Comparison of ENCODE assay signal across 1 cellular context in the genomic region with DNA sequence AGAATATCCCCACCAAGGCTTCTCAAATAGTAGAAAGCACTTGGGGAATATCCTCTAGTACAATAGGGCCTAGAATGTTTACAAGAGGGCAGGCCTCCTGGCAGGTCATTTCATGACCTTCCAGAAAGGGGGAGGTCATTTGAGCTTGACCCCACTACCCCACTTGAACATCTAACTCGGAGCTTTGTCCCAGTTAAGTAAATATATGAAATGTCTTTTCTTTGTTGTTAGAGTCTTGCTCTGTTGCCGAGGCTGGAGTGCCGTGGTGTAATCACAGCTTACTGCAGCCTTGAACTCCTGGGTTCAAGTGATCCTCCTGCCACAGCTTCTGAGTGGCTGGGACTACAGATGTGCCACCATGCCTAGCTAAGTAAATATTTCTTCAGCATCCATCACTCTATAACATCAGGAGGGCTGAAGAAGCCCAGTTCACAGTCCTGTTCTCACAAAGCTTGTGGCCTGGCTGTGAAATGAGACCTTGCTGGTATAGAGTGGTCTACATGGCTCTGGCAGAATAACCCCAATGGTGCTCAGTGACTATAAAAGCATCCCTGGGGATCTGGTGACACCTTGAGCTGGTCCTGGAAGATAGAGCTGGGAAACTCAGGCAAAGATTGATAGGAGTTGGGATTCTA.
TF ChIP-seq lines count a peak whose summit lies in the region.

No MANE protein-coding gene starts in this region.

TF ChIP-seq in HepG2, 621 proteins besides CTCF, POLR2A, EP300 and RAD21 (continued from another document):
- TF ChIP-seq, protein P1, sequence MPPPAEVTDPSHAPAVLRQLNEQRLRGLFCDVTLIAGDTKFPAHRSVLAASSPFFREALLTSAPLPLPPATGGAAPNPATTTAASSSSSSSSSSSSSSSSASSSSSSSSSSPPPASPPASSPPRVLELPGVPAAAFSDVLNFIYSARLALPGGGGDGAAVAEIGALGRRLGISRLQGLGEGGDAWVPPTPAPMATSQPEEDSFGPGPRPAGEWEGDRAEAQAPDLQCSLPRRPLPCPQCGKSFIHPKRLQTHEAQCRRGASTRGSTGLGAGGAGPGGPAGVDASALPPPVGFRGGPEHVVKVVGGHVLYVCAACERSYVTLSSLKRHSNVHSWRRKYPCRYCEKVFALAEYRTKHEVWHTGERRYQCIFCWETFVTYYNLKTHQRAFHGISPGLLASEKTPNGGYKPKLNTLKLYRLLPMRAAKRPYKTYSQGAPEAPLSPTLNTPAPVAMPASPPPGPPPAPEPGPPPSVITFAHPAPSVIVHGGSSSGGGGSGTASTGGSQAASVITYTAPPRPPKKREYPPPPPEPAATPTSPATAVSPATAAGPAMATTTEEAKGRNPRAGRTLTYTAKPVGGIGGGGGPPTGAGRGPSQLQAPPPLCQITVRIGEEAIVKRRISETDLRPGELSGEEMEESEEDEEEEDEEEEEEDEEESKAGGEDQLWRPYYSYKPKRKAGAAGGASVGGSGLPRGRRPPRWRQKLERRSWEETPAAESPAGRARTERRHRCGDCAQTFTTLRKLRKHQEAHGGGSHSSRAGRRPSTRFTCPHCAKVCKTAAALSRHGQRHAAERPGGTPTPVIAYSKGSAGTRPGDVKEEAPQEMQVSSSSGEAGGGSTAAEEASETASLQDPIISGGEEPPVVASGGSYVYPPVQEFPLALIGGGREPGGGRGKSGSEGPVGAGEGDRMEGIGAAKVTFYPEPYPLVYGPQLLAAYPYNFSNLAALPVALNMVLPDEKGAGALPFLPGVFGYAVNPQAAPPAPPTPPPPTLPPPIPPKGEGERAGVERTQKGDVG (CRISPR knock-in tag; IDR thresholded peaks at IDR 0.05; ENCODE audit: borderline replicate concordance), result no peak
- TF ChIP-seq ZNF20 (CRISPR knock-in tag; IDR thresholded peaks at IDR 0.05) (no peak), KLF16 (CRISPR knock-in tag; IDR thresholded peaks at IDR 0.05) (no peak), ZNF652 (CRISPR knock-in tag; IDR thresholded peaks at IDR 0.05; ENCODE audit: borderline replicate concordance, low read depth) (no peak), MEIS1 (CRISPR knock-in tag; IDR thresholded peaks at IDR 0.05; ENCODE audit: borderline replicate concordance) (no peak), ZNF354B (CRISPR knock-in tag; IDR thresholded peaks at IDR 0.05) (no peak), NCOR1 (IDR thresholded peaks at IDR 0.05; ENCODE audit: borderline replicate concordance, low read length) (no peak), ARHGAP35 (CRISPR knock-in tag; IDR thresholded peaks at IDR 0.05; ENCODE audit: borderline replicate concordance) (no peak), SKI (IDR thresholded peaks at IDR 0.05; ENCODE audit: partially characterized antibody) (peak; percentile 12), ZNF543 (CRISPR knock-in tag; IDR thresholded peaks at IDR 0.05) (no peak), NR3C1 (CRISPR knock-in tag; IDR thresholded peaks at IDR 0.05) (no peak), RXRA (CRISPR knock-in tag; IDR thresholded peaks at IDR 0.05) (peak; percentile 35; the same call in 1 of the 2 replicates), BHLHE40 (IDR thresholded peaks at IDR 0.05; ENCODE audit: low read length) (no peak), FOXA3 (CRISPR knock-in tag; IDR thresholded peaks at IDR 0.05) (0 out of 2 replicates have a peak, but pooled peaks have one; percentile 33), MBNL3 (CRISPR knock-in tag; conservative IDR thresholded peaks at IDR 0.05) (no peak), MLLT10 (CRISPR knock-in tag; IDR thresholded peaks at IDR 0.05) (no peak), NR2C2 (CRISPR knock-in tag; IDR thresholded peaks at IDR 0.05; ENCODE audit: borderline replicate concordance) (peak; percentile 67), IKZF1 (IDR thresholded peaks at IDR 0.05) (no peak), NR2F1 (CRISPR knock-in tag; IDR thresholded peaks at IDR 0.05) (peak in 1 of 2 experiments; percentile 41; a peak in 1 of 4 replicates), ZNF484 (CRISPR knock-in tag; IDR thresholded peaks at IDR 0.05; ENCODE audit: borderline replicate concordance, low read depth) (no peak), ZMYM3 (CRISPR knock-in tag; IDR thresholded peaks at IDR 0.05) (no peak), CENPX (CRISPR knock-in tag; IDR thresholded peaks at IDR 0.05) (no peak), TCF7 (IDR thresholded peaks at IDR 0.05; ENCODE audit: low read depth) (no peak), ZNF253 (CRISPR knock-in tag; IDR thresholded peaks at IDR 0.05; ENCODE audit: borderline replicate concordance) (no peak), GABPB1 (CRISPR knock-in tag; IDR thresholded peaks at IDR 0.05) (no peak), ZFAT (CRISPR knock-in tag; conservative IDR thresholded peaks at IDR 0.05) (no peak), SOX13 (IDR thresholded peaks at IDR 0.05) (0 out of 2 replicates have a peak, but pooled peaks have one; percentile 6), SOX13 (CRISPR knock-in tag; conservative IDR thresholded peaks at IDR 0.05 in 1 of 2, IDR thresholded peaks at IDR 0.05 in 1 of 2) (peak in 1 of 2 experiments; percentile 70; a peak in 2 of 4 replicates), JUN (CRISPR knock-in tag; IDR thresholded peaks at IDR 0.05) (no peak), ZNF430 (CRISPR knock-in tag; IDR thresholded peaks at IDR 0.05) (no peak), NONO (IDR thresholded peaks at IDR 0.05) (no peak), NONO (CRISPR knock-in tag; conservative IDR thresholded peaks at IDR 0.05) (no peak)
- TF ChIP-seq, protein P2, sequence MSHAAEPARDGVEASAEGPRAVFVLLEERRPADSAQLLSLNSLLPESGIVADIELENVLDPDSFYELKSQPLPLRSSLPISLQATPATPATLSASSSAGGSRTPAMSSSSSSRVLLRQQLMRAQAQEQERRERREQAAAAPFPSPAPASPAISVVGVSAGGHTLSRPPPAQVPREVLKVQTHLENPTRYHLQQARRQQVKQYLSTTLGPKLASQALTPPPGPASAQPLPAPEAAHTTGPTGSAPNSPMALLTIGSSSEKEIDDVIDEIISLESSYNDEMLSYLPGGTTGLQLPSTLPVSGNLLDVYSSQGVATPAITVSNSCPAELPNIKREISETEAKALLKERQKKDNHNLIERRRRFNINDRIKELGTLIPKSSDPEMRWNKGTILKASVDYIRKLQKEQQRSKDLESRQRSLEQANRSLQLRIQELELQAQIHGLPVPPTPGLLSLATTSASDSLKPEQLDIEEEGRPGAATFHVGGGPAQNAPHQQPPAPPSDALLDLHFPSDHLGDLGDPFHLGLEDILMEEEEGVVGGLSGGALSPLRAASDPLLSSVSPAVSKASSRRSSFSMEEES (CRISPR knock-in tag; IDR thresholded peaks at IDR 0.05), result no peak
- TF ChIP-seq, protein P3, sequence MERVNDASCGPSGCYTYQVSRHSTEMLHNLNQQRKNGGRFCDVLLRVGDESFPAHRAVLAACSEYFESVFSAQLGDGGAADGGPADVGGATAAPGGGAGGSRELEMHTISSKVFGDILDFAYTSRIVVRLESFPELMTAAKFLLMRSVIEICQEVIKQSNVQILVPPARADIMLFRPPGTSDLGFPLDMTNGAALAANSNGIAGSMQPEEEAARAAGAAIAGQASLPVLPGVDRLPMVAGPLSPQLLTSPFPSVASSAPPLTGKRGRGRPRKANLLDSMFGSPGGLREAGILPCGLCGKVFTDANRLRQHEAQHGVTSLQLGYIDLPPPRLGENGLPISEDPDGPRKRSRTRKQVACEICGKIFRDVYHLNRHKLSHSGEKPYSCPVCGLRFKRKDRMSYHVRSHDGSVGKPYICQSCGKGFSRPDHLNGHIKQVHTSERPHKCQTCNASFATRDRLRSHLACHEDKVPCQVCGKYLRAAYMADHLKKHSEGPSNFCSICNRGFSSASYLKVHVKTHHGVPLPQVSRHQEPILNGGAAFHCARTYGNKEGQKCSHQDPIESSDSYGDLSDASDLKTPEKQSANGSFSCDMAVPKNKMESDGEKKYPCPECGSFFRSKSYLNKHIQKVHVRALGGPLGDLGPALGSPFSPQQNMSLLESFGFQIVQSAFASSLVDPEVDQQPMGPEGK (CRISPR knock-in tag; IDR thresholded peaks at IDR 0.05), result 0 out of 2 replicates have a peak, but pooled peaks have one; percentile 11
- TF ChIP-seq, protein P4, sequence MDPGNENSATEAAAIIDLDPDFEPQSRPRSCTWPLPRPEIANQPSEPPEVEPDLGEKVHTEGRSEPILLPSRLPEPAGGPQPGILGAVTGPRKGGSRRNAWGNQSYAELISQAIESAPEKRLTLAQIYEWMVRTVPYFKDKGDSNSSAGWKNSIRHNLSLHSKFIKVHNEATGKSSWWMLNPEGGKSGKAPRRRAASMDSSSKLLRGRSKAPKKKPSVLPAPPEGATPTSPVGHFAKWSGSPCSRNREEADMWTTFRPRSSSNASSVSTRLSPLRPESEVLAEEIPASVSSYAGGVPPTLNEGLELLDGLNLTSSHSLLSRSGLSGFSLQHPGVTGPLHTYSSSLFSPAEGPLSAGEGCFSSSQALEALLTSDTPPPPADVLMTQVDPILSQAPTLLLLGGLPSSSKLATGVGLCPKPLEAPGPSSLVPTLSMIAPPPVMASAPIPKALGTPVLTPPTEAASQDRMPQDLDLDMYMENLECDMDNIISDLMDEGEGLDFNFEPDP (CRISPR knock-in tag; conservative IDR thresholded peaks at IDR 0.05), result no peak
- TF ChIP-seq, protein P5, sequence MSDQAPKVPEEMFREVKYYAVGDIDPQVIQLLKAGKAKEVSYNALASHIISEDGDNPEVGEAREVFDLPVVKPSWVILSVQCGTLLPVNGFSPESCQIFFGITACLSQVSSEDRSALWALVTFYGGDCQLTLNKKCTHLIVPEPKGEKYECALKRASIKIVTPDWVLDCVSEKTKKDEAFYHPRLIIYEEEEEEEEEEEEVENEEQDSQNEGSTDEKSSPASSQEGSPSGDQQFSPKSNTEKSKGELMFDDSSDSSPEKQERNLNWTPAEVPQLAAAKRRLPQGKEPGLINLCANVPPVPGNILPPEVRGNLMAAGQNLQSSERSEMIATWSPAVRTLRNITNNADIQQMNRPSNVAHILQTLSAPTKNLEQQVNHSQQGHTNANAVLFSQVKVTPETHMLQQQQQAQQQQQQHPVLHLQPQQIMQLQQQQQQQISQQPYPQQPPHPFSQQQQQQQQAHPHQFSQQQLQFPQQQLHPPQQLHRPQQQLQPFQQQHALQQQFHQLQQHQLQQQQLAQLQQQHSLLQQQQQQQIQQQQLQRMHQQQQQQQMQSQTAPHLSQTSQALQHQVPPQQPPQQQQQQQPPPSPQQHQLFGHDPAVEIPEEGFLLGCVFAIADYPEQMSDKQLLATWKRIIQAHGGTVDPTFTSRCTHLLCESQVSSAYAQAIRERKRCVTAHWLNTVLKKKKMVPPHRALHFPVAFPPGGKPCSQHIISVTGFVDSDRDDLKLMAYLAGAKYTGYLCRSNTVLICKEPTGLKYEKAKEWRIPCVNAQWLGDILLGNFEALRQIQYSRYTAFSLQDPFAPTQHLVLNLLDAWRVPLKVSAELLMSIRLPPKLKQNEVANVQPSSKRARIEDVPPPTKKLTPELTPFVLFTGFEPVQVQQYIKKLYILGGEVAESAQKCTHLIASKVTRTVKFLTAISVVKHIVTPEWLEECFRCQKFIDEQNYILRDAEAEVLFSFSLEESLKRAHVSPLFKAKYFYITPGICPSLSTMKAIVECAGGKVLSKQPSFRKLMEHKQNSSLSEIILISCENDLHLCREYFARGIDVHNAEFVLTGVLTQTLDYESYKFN (CRISPR knock-in tag; conservative IDR thresholded peaks at IDR 0.05), result peak; percentile 24; the same call in 1 of the 2 replicates
- TF ChIP-seq, protein P6, sequence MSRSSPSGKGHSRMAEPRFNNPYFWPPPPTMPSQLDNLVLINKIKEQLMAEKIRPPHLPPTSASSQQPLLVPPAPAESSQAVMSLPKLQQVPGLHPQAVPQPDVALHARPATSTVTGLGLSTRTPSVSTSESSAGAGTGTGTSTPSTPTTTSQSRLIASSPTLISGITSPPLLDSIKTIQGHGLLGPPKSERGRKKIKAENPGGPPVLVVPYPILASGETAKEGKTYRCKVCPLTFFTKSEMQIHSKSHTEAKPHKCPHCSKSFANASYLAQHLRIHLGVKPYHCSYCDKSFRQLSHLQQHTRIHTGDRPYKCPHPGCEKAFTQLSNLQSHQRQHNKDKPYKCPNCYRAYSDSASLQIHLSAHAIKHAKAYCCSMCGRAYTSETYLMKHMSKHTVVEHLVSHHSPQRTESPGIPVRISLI (CRISPR knock-in tag; IDR thresholded peaks at IDR 0.05; ENCODE audit: borderline replicate concordance), result no peak
- TF ChIP-seq, protein P7, sequence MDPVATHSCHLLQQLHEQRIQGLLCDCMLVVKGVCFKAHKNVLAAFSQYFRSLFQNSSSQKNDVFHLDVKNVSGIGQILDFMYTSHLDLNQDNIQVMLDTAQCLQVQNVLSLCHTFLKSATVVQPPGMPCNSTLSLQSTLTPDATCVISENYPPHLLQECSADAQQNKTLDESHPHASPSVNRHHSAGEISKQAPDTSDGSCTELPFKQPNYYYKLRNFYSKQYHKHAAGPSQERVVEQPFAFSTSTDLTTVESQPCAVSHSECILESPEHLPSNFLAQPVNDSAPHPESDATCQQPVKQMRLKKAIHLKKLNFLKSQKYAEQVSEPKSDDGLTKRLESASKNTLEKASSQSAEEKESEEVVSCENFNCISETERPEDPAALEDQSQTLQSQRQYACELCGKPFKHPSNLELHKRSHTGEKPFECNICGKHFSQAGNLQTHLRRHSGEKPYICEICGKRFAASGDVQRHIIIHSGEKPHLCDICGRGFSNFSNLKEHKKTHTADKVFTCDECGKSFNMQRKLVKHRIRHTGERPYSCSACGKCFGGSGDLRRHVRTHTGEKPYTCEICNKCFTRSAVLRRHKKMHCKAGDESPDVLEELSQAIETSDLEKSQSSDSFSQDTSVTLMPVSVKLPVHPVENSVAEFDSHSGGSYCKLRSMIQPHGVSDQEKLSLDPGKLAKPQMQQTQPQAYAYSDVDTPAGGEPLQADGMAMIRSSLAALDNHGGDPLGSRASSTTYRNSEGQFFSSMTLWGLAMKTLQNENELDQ (CRISPR knock-in tag; IDR thresholded peaks at IDR 0.05; ENCODE audit: borderline replicate concordance), result no peak
